In genomic region chr11:128453444-128454336, GRCh38 we compare ENCODE assay signal across 7 cellular contexts.
DNase-seq lines count a peak whose midpoint lies in the region; ATAC-seq and TF ChIP-seq lines count a peak whose summit lies in the region.

No MANE protein-coding gene starts in this region.

- H3K27me3 Mint-ChIP-seq in activated CD4-positive, alpha-beta memory T cell treated with anti-CD3 and anti-CD28 coated beads, Interleukin-2, amount 10 ng/mL, durations not matched to agents 7 days and 5 days = no peaks in the 10 kb centered on the region

- H3K27ac ChIP-seq in testis (no peak overlapping the region), substantia nigra (ENCODE audit: low read depth, low read length, poor library complexity, severe bottlenecking) (no peak overlapping the region)

- H3K9me3 Mint-ChIP-seq in activated CD4-positive, alpha-beta memory T cell treated with anti-CD3 and anti-CD28 coated beads, Interleukin-2, amount 10 ng/mL, durations not matched to agents 7 days and 5 days = no peaks in the 10 kb centered on the region

- H3K9me3 ChIP-seq in testis = no peaks in the 10 kb centered on the region

- ATAC-seq in GM18867 (IDR thresholded peaks at IDR 0.05; ENCODE audit: unreplicated experiment) = no peak

- peak overlapping the region; percentile 17 for H3K27ac Mint-ChIP-seq in activated CD4-positive, alpha-beta memory T cell treated with anti-CD3 and anti-CD28 coated beads, Interleukin-2, amount 10 ng/mL, durations not matched to agents 7 days and 5 days

- 74 to 77% methylated on average over 5 of the region's 5 CpGs for WGBS in testis, 2 donors

- H3K4me1 Mint-ChIP-seq in activated CD4-positive, alpha-beta memory T cell treated with anti-CD3 and anti-CD28 coated beads, Interleukin-2, amount 10 ng/mL, durations not matched to agents 7 days and 5 days = peaks cover 65% of the 10 kb centered on the region

- CTCF ChIA-PET in activated CD4-positive, alpha-beta memory T cell treated with anti-CD3 and anti-CD28 coated beads, Interleukin-2, amount 10 ng/mL, durations not matched to agents 7 days and 5 days (lab: Charles Lee) = interaction anchor here (0.7 to 1.1 kb wide), 3 partner anchors 9 to 281 kb away, joined by 3 read pairs; no protein-coding TSS in a partner anchor

- no peak overlapping the region for H3K4me3 ChIP-seq in testis

- peaks cover 62% of the 10 kb centered on the region for H3K36me3 Mint-ChIP-seq in activated CD4-positive, alpha-beta memory T cell treated with anti-CD3 and anti-CD28 coated beads, Interleukin-2, amount 10 ng/mL, durations not matched to agents 7 days and 5 days (ENCODE audit: low read depth)

- DNase-seq in HS-5 (ENCODE audit: low read depth) (peak; percentile 55), hepatic stellate cell (ENCODE audit: low spot score) (peak; percentile 72), testis (peak; percentile 62), nucleus accumbens (lab: John Stamatoyannopoulos, UW) (no peak), substantia nigra (lab: John Stamatoyannopoulos, UW) (no peak)
- DNase-seq in activated CD4-positive, alpha-beta memory T cell treated with anti-CD3 and anti-CD28 coated beads, Interleukin-2, amount 10 ng/mL, durations not matched to agents 7 days and 5 days = no peak

- no peaks in the 10 kb centered on the region for H3K27me3 ChIP-seq in testis

- no peak overlapping the region for H3K4me3 Mint-ChIP-seq in activated CD4-positive, alpha-beta memory T cell treated with anti-CD3 and anti-CD28 coated beads, Interleukin-2, amount 10 ng/mL, durations not matched to agents 7 days and 5 days

- H3K36me3 ChIP-seq in testis (ENCODE audit: low read depth, missing control alignments) = no peaks in the 10 kb centered on the region

- peaks cover 9% of the 10 kb centered on the region for H3K4me1 ChIP-seq in testis

- no peak for TF ChIP-seq CTCF in testis (IDR thresholded peaks at IDR 0.05)

- no peak for TF ChIP-seq POLR2A in testis (IDR thresholded peaks at IDR 0.05)

- POLR2A ChIA-PET in activated CD4-positive, alpha-beta memory T cell treated with anti-CD3 and anti-CD28 coated beads, Interleukin-2, amount 10 ng/mL, durations not matched to agents 7 days and 5 days (lab: Charles Lee) = interaction anchor here (1.0 to 2.0 kb wide), 8 partner anchors 12 to 164 kb away, joined by 3 to 7 read pairs (median 5); no protein-coding TSS in a partner anchor

- intact Hi-C loops in testis (cut with DNase I; ENCODE audit: low total_unique reads) = no loop called here

Comparison
In these comparisons a context has a peak if more than half of its experiments do, and no peak if none do; other contexts are left out.
1. DNase-seq: peak in HS-5 (single experiment), hepatic stellate cell (single experiment) and testis (single experiment); none in activated CD4-positive, alpha-beta memory T cell treated with anti-CD3 and anti-CD28 coated beads, Interleukin-2, amount 10 ng/mL, durations not matched to agents 7 days and 5 days (single experiment), nucleus accumbens (0 of 56) and substantia nigra (0 of 49).